In genomic region chr1:51214615-51215131, GRCh38 we compare ENCODE assay signal across 9 cellular contexts. TPM values are rescaled to one million over a fixed set of nuclear protein-coding genes. Genes with fewer than 3 reads are reported as not detected.
DNase-seq lines count a peak whose midpoint lies in the region; ATAC-seq and TF ChIP-seq lines count a peak whose summit lies in the region.
"Had no signal": no experiment of that assay in that cellular context is flagged by ENCODE, and none has a peak within 500 bp of the region (broad histone marks: within the 10 kb centered on the region; RNA-seq: fewer than 3 reads in every experiment).

No MANE protein-coding gene starts in this region.

- H3K4me3 ChIP-seq in PC-9 (no peak overlapping the region), endodermal cell (ENCODE audit: low read length) (no peak overlapping the region), right atrium auricular region (no peak overlapping the region)

- no peak for TF ChIP-seq CTCF in PC-9 (conservative IDR thresholded peaks at IDR 0.05)
- no peak for TF ChIP-seq CTCF in endodermal cell (conservative IDR thresholded peaks at IDR 0.05)
- TF ChIP-seq CTCF in right atrium auricular region (IDR thresholded peaks at IDR 0.05): no peak

- 88 to 95% methylated on average over 6 to 7 of the region's 7 CpGs for WGBS in endodermal cell (ENCODE audit: insufficient coverage in 1 of 2, insufficient read length in 1 of 2), 2 experiments

- intact Hi-C loops in PC-9 (cut with micrococcal nuclease; ENCODE audit: unreplicated experiment): no loop called here

- H3K9me3 Mint-ChIP-seq in endodermal cell: no peaks in the 10 kb centered on the region
- H3K9me3 Mint-ChIP-seq: T-helper 1 cell treated with Interleukin-12 subunit alpha and Interleukin-12 subunit beta and Interleukin-4 antibody, amounts not matched to agents 30 μg/mL and 1 μg/mL, for 36 hours had no signal

- H3K4me2 ChIP-seq in PC-9: peak overlapping the region; percentile 39

- peaks cover 11% of the 10 kb centered on the region; the same call in 1 of the 2 replicates for H3F3A ChIP-seq in PC-9 (ENCODE audit: insufficient read depth, low read depth)

- H4K20me1 ChIP-seq in PC-9 (ENCODE audit: insufficient read depth): no peaks in the 10 kb centered on the region

- CTCF ChIA-PET in PC-9 (lab: Charles Lee): interaction anchor here (0.5 to 0.6 kb wide), 2 partner anchors 126 to 255 kb away, joined by 3 read pairs; partner anchors contain the start of gene FAF1

- no peaks in the 10 kb centered on the region for H3K36me3 Mint-ChIP-seq in endodermal cell (ENCODE audit: low read depth)

- peak; percentile 71 for DNase-seq in AG20443 (ENCODE audit: low spot score)
- peak in 1 of 2 experiments; percentile 74 for DNase-seq in PC-9
- DNase-seq in fibroblast of peridontal ligament (ENCODE audit: extremely low read depth): peak; percentile 77
- no peak for DNase-seq in endodermal cell
- DNase-seq in right atrium auricular region (ENCODE audit: low spot score): no peak
- no peak for DNase-seq in NCI-H187 treated with DMSO at 0.1 percent for 48 hours (lab: John Stamatoyannopoulos, UW)
- no peak for DNase-seq in germinal center (ENCODE audit: low spot score)

- no peak overlapping the region for H3K4me3 Mint-ChIP-seq in endodermal cell
- H3K4me3 Mint-ChIP-seq: T-helper 1 cell treated with Interleukin-12 subunit alpha and Interleukin-12 subunit beta and Interleukin-4 antibody, amounts not matched to agents 30 μg/mL and 1 μg/mL, for 36 hours had no signal

- H3K27me3 Mint-ChIP-seq in endodermal cell (ENCODE audit: insufficient read depth): no peaks in the 10 kb centered on the region

- no peak overlapping the region for H3K9ac ChIP-seq in endodermal cell (ENCODE audit: extremely low read depth, low read length, poor library complexity, severe bottlenecking)

- POLR2A ChIA-PET in PC-9 (lab: Charles Lee; ENCODE audit: unreplicated experiment): no interaction called here

- no peak overlapping the region for H3K27ac Mint-ChIP-seq in endodermal cell
- H3K27ac Mint-ChIP-seq: T-helper 1 cell treated with Interleukin-12 subunit alpha and Interleukin-12 subunit beta and Interleukin-4 antibody, amounts not matched to agents 30 μg/mL and 1 μg/mL, for 36 hours had no signal

- H3K27me3 ChIP-seq in PC-9 (ENCODE audit: insufficient read depth, low read depth) (no peaks in the 10 kb centered on the region), endodermal cell (ENCODE audit: control insufficient read depth, insufficient read depth, low read length, poor library complexity, severe bottlenecking) (no peaks in the 10 kb centered on the region), right atrium auricular region (no peaks in the 10 kb centered on the region)

- H2AFZ ChIP-seq in PC-9: no peak overlapping the region

- H3K79me2 ChIP-seq in PC-9 (ENCODE audit: low read depth): no peaks in the 10 kb centered on the region

- no peaks in the 10 kb centered on the region for H3K36me3 ChIP-seq in PC-9 (ENCODE audit: low read depth)
- H3K36me3 ChIP-seq in endodermal cell (ENCODE audit: control insufficient read depth, insufficient read depth, low read length): no peaks in the 10 kb centered on the region
- no peaks in the 10 kb centered on the region for H3K36me3 ChIP-seq in right atrium auricular region

- H3K9me2 ChIP-seq in PC-9 (ENCODE audit: insufficient read depth): no peaks in the 10 kb centered on the region

- peak; percentile 71 for ATAC-seq in GM19463 (IDR thresholded peaks at IDR 0.05; ENCODE audit: unreplicated experiment)

- no peaks in the 10 kb centered on the region for H3K4me1 Mint-ChIP-seq in endodermal cell

- H3K27ac ChIP-seq in PC-9: peak overlapping the region; percentile 28
- H3K27ac ChIP-seq in endodermal cell (ENCODE audit: low read depth, low read length): no peak overlapping the region
- no peak overlapping the region for H3K27ac ChIP-seq in right atrium auricular region

- H3K4me1 ChIP-seq in PC-9 (replicated peaks; ENCODE audit: insufficient read depth) (peaks cover 24% of the 10 kb centered on the region), endodermal cell (ENCODE audit: control insufficient read depth, insufficient read depth, low read length) (no peaks in the 10 kb centered on the region), right atrium auricular region (no peaks in the 10 kb centered on the region)

- no peaks in the 10 kb centered on the region for H3K9me3 ChIP-seq in PC-9 (ENCODE audit: insufficient read depth, low read depth)
- H3K9me3 ChIP-seq in endodermal cell (ENCODE audit: control insufficient read depth, low read length): no peaks in the 10 kb centered on the region
- no peaks in the 10 kb centered on the region for H3K9me3 ChIP-seq in right atrium auricular region

- no TSS peak for BruUV-seq in PC-9 (replicated peaks; lab: Mats Ljungman, UMichigan)

RNA-seq across cellular contexts. Expression of gene RNF11, which starts 21.4 kb away (rescaled TPM):
- 63.0 and 73.2 TPM in 2 replicates for total RNA-seq in PC-9 (2021)
- total RNA-seq in endodermal cell: 100 to 1,000 TPM in 1 of 2 donors, 10 to 100 TPM in 1; 84.1 to 103 TPM
- 68.5 TPM for polyA plus RNA-seq in endodermal cell (2013, experiment 1 of 2)
- polyA plus RNA-seq in endodermal cell (2013, experiment 2 of 2): 68.6 TPM
- 100 to 1,000 TPM in 1 of 2 donors, 10 to 100 TPM in 1; 87.2 to 103 TPM for total RNA-seq in right atrium auricular region

Comparison
In these comparisons a context has a peak if more than half of its experiments do, and no peak if none do; other contexts are left out.
1. DNase-seq: peak in AG20443 (single experiment) and fibroblast of peridontal ligament (single experiment); none in endodermal cell (single experiment), right atrium auricular region (single experiment), NCI-H187 treated with DMSO at 0.1 percent for 48 hours (single experiment) and germinal center (single experiment).